16 cellular contexts compared by ENCODE assay signal in genomic region chr14:59690426-59690825, GRCh38.
DNase-seq lines count a peak whose midpoint lies in the region; ATAC-seq and TF ChIP-seq lines count a peak whose summit lies in the region.
"Had no signal": no experiment of that assay in that cellular context is flagged by ENCODE, and none has a peak within 500 bp of the region (broad histone marks: within the 10 kb centered on the region; RNA-seq: fewer than 3 reads in every experiment).

No MANE protein-coding gene starts in this region.

- no peak overlapping the region for H3K9ac ChIP-seq in skeletal muscle satellite cell (ENCODE audit: low read depth, low read length)
- H3K9ac ChIP-seq: GM23248 had no signal

- TF ChIP-seq CTCF in astrocyte of the spinal cord (IDR thresholded peaks at IDR 0.05; ENCODE audit: low read depth, low read length): no peak

- DNase-seq in amniotic epithelial cell (ENCODE audit: low read depth): peak; percentile 52
- peak; percentile 17 for DNase-seq in astrocyte of the spinal cord (ENCODE audit: low read depth, low spot score)
- no peak for DNase-seq in NCI-H748 (lab: John Stamatoyannopoulos, UW; ENCODE audit: unreplicated experiment)
- DNase-seq in stimulated activated CD4-positive, alpha-beta T cell treated with anti-CD3 and anti-CD28 coated beads, Interleukin-4, amount 100 ng/mL, for 1 hour: no peak
- DNase-seq: C1 segment of cervical spinal cord; Calu3; CD4-positive, alpha-beta memory T cell; COR-L47; DMS53; DMS79 treated with DMSO at 0.1 percent for 48 hours; GF-D8; GM23248; H7; HCEC 1CT had no signal

- H3K4me2 ChIP-seq in skeletal muscle satellite cell (ENCODE audit: low read length): peak overlapping the region; percentile 48

- no peak for ATAC-seq in HG03457 (IDR thresholded peaks at IDR 0.05; ENCODE audit: unreplicated experiment)

- peaks cover 40% of the 10 kb centered on the region for H3K4me1 ChIP-seq in skeletal muscle satellite cell (ENCODE audit: control insufficient read depth, insufficient read depth, low read length)

- H3K36me3 ChIP-seq in skeletal muscle satellite cell (ENCODE audit: insufficient read depth, low read length): no peaks in the 10 kb centered on the region

- in situ Hi-C loops in astrocyte of the spinal cord (cut with HindIII; ENCODE audit: low sequenced_read_pairs): no loop called here

- no peaks in the 10 kb centered on the region for H3K27me3 ChIP-seq in skeletal muscle satellite cell (ENCODE audit: control insufficient read depth, insufficient read depth, low read length)

- H3K9me3 ChIP-seq in skeletal muscle satellite cell (replicated peaks; ENCODE audit: low read length): no peaks in the 10 kb centered on the region

- H3K4me3 ChIP-seq in astrocyte of the spinal cord (ENCODE audit: low read depth, low read length): no peak overlapping the region
- no peak overlapping the region for H3K4me3 ChIP-seq in skeletal muscle satellite cell (ENCODE audit: low read length)
- H3K4me3 ChIP-seq: GM23248 had no signal

Comparison
In these comparisons a context has a peak if more than half of its experiments do, and no peak if none do; other contexts are left out.
1. DNase-seq: peak in amniotic epithelial cell (single experiment) and astrocyte of the spinal cord (single experiment); none in NCI-H748 (single experiment) and stimulated activated CD4-positive, alpha-beta T cell treated with anti-CD3 and anti-CD28 coated beads, Interleukin-4, amount 100 ng/mL, for 1 hour (single experiment).